Comparison of ENCODE assay signal across 11 cellular contexts in the genomic region with DNA sequence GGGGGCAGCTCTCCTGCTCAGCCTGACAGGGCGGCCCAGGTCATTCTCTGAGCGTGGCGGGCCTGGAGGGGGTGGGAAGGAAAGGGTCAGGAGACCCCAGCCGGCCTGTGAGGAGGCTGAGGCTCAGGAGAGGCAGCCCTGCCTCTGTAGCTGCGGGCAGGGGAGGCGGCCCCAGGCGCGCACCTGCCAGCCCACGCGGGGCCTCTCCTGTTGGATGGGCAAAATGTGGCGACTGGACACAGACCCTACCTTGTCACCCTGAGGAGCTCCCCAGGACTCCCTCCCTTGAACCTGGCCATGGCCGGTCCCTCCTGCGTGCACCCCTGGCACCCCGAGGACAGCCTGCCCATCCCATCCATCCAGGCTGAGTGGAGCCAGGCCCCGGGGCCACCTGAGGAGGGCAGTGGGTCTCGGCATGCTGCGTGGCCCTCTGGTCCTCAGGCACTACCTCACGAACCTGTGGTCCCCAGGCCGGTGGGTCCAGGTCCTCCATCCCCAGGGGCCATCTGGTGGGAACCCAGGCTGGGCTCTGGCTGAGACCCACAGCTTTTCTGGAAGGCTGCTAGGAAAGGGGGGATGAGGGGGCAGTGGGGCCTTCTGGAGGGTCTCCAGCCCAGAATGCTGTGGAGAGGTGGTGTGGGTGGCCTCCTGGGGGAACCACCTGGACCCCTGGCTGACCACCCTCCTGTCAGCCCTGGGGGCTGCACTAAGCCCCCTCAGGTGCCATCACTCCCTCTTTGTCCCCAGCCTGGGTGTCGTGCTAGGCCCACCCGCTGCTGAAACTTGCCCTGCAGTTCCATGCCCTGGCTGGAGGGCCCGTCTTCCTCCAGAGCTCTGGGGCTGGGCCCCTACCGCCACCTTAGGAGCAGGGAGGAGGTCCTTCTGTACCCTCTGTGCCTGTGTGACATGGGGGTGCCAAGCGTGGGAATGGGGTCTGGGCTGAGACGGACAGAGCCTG. TPM values are rescaled to one million over a fixed set of nuclear protein-coding genes. Genes with fewer than 3 reads are reported as not detected.
A peak's percentile ranks its signal among the peaks of the same experiment; 100 is the strongest.
DNase-seq lines count a peak whose midpoint lies in the region; ATAC-seq and TF ChIP-seq lines count a peak whose summit lies in the region.
"Had no signal": no experiment of that assay in that cellular context is flagged by ENCODE, and none has a peak within 500 bp of the region (broad histone marks: within the 10 kb centered on the region; RNA-seq: fewer than 3 reads in every experiment).

No MANE protein-coding gene starts in this region.

- H3K27ac ChIP-seq in DOHH2 (ENCODE audit: low read depth, low read length) (no peak overlapping the region), layer of hippocampus (ENCODE audit: low read depth, low read length) (peak overlapping the region; percentile 19)

- H3K36me3 ChIP-seq in DOHH2 (ENCODE audit: control insufficient read depth, low read length), result no peaks in the 10 kb centered on the region

- H3K9me2 ChIP-seq in DOHH2 (replicated peaks; ENCODE audit: control insufficient read depth, low read length), result no peaks in the 10 kb centered on the region

- H3K79me2 ChIP-seq in DOHH2 (ENCODE audit: control insufficient read depth, low read length), result no peaks in the 10 kb centered on the region

- ATAC-seq in HG03159 (IDR thresholded peaks at IDR 0.05; ENCODE audit: unreplicated experiment), result no peak

- no peaks in the 10 kb centered on the region for H4K20me1 ChIP-seq in DOHH2 (ENCODE audit: control insufficient read depth, insufficient read depth, low read depth, low read length)

- H3K27me3 ChIP-seq in DOHH2 (ENCODE audit: control insufficient read depth, low read length) (no peaks in the 10 kb centered on the region), layer of hippocampus (ENCODE audit: control insufficient read depth, insufficient read depth, low read length) (peaks cover 5% of the 10 kb centered on the region)

- peak overlapping the region; percentile 74 for H3K4me2 ChIP-seq in DOHH2 (ENCODE audit: low read length)

- DNase-seq in 8988T, result peak; percentile 76
- DNase-seq in activated CD8-positive, alpha-beta memory T cell treated with anti-CD3 and anti-CD28 coated beads, Interleukin-2, amount 50 U/mL, for 48 hours, result peak; percentile 51
- no peak for DNase-seq in cerebellum (ENCODE audit: low spot score)
- DNase-seq in SW 1271 (lab: John Stamatoyannopoulos, UW), result no peak
- no peak for DNase-seq in germinal center (ENCODE audit: low spot score)
- DNase-seq: NCI-H2171, OCI-M1 had no signal

- H3K4me3 ChIP-seq in DOHH2 (ENCODE audit: low read length), result peak overlapping the region; percentile 67

- no peaks in the 10 kb centered on the region for H3K9me3 ChIP-seq in DOHH2 (ENCODE audit: control insufficient read depth, insufficient read depth, low read length)

- TF ChIP-seq CTCF in DOHH2 (IDR thresholded peaks at IDR 0.05; ENCODE audit: low read depth, low read length, poor library complexity, severe bottlenecking), result no peak

- no peaks in the 10 kb centered on the region; the same call in 1 of the 2 replicates for H3F3A ChIP-seq in DOHH2 (ENCODE audit: control insufficient read depth, insufficient read depth)

- peaks cover 42% of the 10 kb centered on the region for H3K4me1 ChIP-seq in DOHH2 (ENCODE audit: control insufficient read depth, low read length)

RNA-seq across cellular contexts. Expression of gene NRARP, which starts 15.2 kb away (rescaled TPM):
- total RNA-seq in cerebellum, result 4.4 TPM
- total RNA-seq: M059J had no signal

RNA-seq across cellular contexts. Expression of gene TOR4A, which starts 39.8 kb away (rescaled TPM):
- 0.91 TPM for total RNA-seq in cerebellum

Comparison
In these comparisons a context has a peak if more than half of its experiments do, and no peak if none do; other contexts are left out.
1. DNase-seq: peak in 8988T (single experiment) and activated CD8-positive, alpha-beta memory T cell treated with anti-CD3 and anti-CD28 coated beads, Interleukin-2, amount 50 U/mL, for 48 hours (single experiment); none in cerebellum (single experiment), SW 1271 (0 of 2) and germinal center (single experiment).